In genomic region chr7:158247758-158248487, GRCh38 we compare ENCODE assay signal across 21 cellular contexts.
DNase-seq lines count a peak whose midpoint lies in the region; ATAC-seq and TF ChIP-seq lines count a peak whose summit lies in the region.
"Had no signal": no experiment of that assay in that cellular context is flagged by ENCODE, and none has a peak within 500 bp of the region (broad histone marks: within the 10 kb centered on the region; RNA-seq: fewer than 3 reads in every experiment).

No MANE protein-coding gene starts in this region.

- TF ChIP-seq CTCF in activated CD8-positive, alpha-beta T cell treated with anti-CD3 and anti-CD28 coated beads for 36 hours (IDR thresholded peaks at IDR 0.05): no peak
- TF ChIP-seq CTCF in H9 (conservative IDR thresholded peaks at IDR 0.05) (no peak), spleen (IDR thresholded peaks at IDR 0.05 in 8 of 11, conservative IDR thresholded peaks at IDR 0.05 in 3 of 11) (no peak)

- no peak for TF ChIP-seq POLR2A in spleen (IDR thresholded peaks at IDR 0.05)

- intact Hi-C loops in activated CD8-positive, alpha-beta T cell treated with anti-CD3 and anti-CD28 coated beads for 36 hours (cut with micrococcal nuclease): no loop called here
- intact Hi-C loops in spleen (cut with DNase I; ENCODE audit: low total_unique reads): no loop called here

- no peaks in the 10 kb centered on the region for H3K79me1 ChIP-seq in H9 (ENCODE audit: insufficient read depth, low read depth, low read length, poor library complexity, severe bottlenecking)

- POLR2A ChIA-PET in activated CD8-positive, alpha-beta T cell treated with anti-CD3 and anti-CD28 coated beads, Interleukin-2, amount 10 ng/mL, durations not matched to agents 7 days and 5 days (lab: Charles Lee): no interaction called here
- POLR2A ChIA-PET in activated CD8-positive, alpha-beta T cell treated with anti-CD3 and anti-CD28 coated beads for 36 hours (lab: Charles Lee): no interaction called here
- POLR2A ChIA-PET in HEK293T (lab: Yijun Ruan, JAX): no interaction called here

- H3K4me1 ChIP-seq in H9 (ENCODE audit: insufficient read depth, low read length): no peaks in the 10 kb centered on the region
- H3K4me1 ChIP-seq in iPS-20b (ENCODE audit: insufficient read depth, low read length): no peaks in the 10 kb centered on the region
- H3K4me1 ChIP-seq in spleen: no peaks in the 10 kb centered on the region
- H3K4me1 ChIP-seq: BLaER1, SJCRH30 had no signal

- peak; percentile 1 for DNase-seq in activated CD8-positive, alpha-beta T cell treated with anti-CD3 and anti-CD28 coated beads, Interleukin-2, amount 10 ng/mL, durations not matched to agents 7 days and 5 days
- DNase-seq in activated CD8-positive, alpha-beta T cell treated with anti-CD3 and anti-CD28 coated beads for 36 hours: no peak
- DNase-seq in H9 (peak; percentile 3), spleen (peak; percentile 16), pons (ENCODE audit: low spot score) (no peak), HEK293T (ENCODE audit: extremely low spot score) (no peak), HuH-7 (ENCODE audit: low spot score) (no peak)
- DNase-seq: 8988T; ACHN; CD4-positive, CD25-positive, alpha-beta regulatory T cell; HFFc6; NCI-H1048; NCI-H1417; NCI-H1694; NCI-H2029 treated with DMSO at 0.1 percent for 48 hours; NCI-H526 treated with DMSO at 0.1 percent for 48 hours; PC-9; SJCRH30 had no signal

- H2AK5ac ChIP-seq in H9 (ENCODE audit: insufficient read length, low read length): no peak overlapping the region

- H2BK12ac ChIP-seq in H9 (ENCODE audit: insufficient read length, low read depth, low read length): no peak overlapping the region

- H2BK120ac ChIP-seq in H9 (ENCODE audit: low read depth, low read length, poor library complexity, severe bottlenecking): no peak overlapping the region

- H2AFZ ChIP-seq in H9 (ENCODE audit: low read length): no peak overlapping the region
- H2AFZ ChIP-seq: PC-9 had no signal

- H3K9ac ChIP-seq in H9 (ENCODE audit: extremely low read depth, insufficient read length, low read length) (no peak overlapping the region), iPS-20b (ENCODE audit: low read depth, low read length) (no peak overlapping the region)
- H3K9ac ChIP-seq: BLaER1 had no signal

- H3T11ph ChIP-seq in H9 (ENCODE audit: low read length): no peak overlapping the region

- no peak overlapping the region for H3K23ac ChIP-seq in H9 (ENCODE audit: insufficient read length, low read depth, low read length)

- H3K27ac ChIP-seq in H9 (ENCODE audit: insufficient read length, low read depth, low read length): no peak overlapping the region
- H3K27ac ChIP-seq in iPS-20b (ENCODE audit: low read length): no peak overlapping the region
- H3K27ac ChIP-seq in spleen: no peak overlapping the region
- H3K27ac ChIP-seq: BLaER1, PC-9, SJCRH30 had no signal

- H3K9me3 Mint-ChIP-seq in activated CD8-positive, alpha-beta T cell treated with anti-CD3 and anti-CD28 coated beads, Interleukin-2, amount 10 ng/mL, durations not matched to agents 7 days and 5 days (ENCODE audit: insufficient read depth): no peaks in the 10 kb centered on the region
- H3K9me3 Mint-ChIP-seq in activated CD8-positive, alpha-beta T cell treated with anti-CD3 and anti-CD28 coated beads for 36 hours: no peaks in the 10 kb centered on the region
- H3K9me3 Mint-ChIP-seq in H9: no peaks in the 10 kb centered on the region; a peak in 1 of 5 replicates

- no peaks in the 10 kb centered on the region for H3K36me3 ChIP-seq in iPS-20b (ENCODE audit: insufficient read depth, low read depth, low read length)
- H3K36me3 ChIP-seq in spleen: no peaks in the 10 kb centered on the region
- H3K36me3 ChIP-seq: BLaER1, SJCRH30 had no signal

- no peak overlapping the region for H3K14ac ChIP-seq in H9 (ENCODE audit: insufficient read depth, low read length)

- ATAC-seq in activated CD8-positive, alpha-beta T cell treated with anti-CD3 and anti-CD28 coated beads, Interleukin-2, amount 10 ng/mL, durations not matched to agents 7 days and 5 days: no peak
- no peak for ATAC-seq in activated CD8-positive, alpha-beta T cell treated with anti-CD3 and anti-CD28 coated beads for 36 hours
- ATAC-seq: Right ventricle myocardium inferior had no signal

- no peak overlapping the region for H4K5ac ChIP-seq in H9 (ENCODE audit: insufficient read length, low read depth, low read length)

- H3K4me1 Mint-ChIP-seq in activated CD8-positive, alpha-beta T cell treated with anti-CD3 and anti-CD28 coated beads, Interleukin-2, amount 10 ng/mL, durations not matched to agents 7 days and 5 days (ENCODE audit: low read depth): no peaks in the 10 kb centered on the region
- H3K4me1 Mint-ChIP-seq in activated CD8-positive, alpha-beta T cell treated with anti-CD3 and anti-CD28 coated beads for 36 hours (ENCODE audit: low read depth): no peaks in the 10 kb centered on the region
- H3K4me1 Mint-ChIP-seq in H9: peaks cover 3 to 4% of the 10 kb centered on the region in 2 experiments; a peak in 2 of 4 replicates
- H3K4me1 Mint-ChIP-seq: CD4-positive, CD25-positive, alpha-beta regulatory T cell had no signal

- no peak overlapping the region for H3K18ac ChIP-seq in H9 (ENCODE audit: insufficient read length, low read depth, low read length)

- H2BK20ac ChIP-seq in H9 (ENCODE audit: low read depth, low read length, poor library complexity, severe bottlenecking): no peak overlapping the region

- CTCF ChIA-PET in activated CD8-positive, alpha-beta T cell treated with anti-CD3 and anti-CD28 coated beads, Interleukin-2, amount 10 ng/mL, durations not matched to agents 7 days and 5 days (lab: Charles Lee): no interaction called here
- CTCF ChIA-PET in activated CD8-positive, alpha-beta T cell treated with anti-CD3 and anti-CD28 coated beads for 36 hours (lab: Charles Lee): no interaction called here
- CTCF ChIA-PET in HEK293T (lab: Yijun Ruan, JAX): no interaction called here

- H4K20me1 ChIP-seq in H9 (ENCODE audit: control insufficient read depth, insufficient read depth, insufficient read length): no peaks in the 10 kb centered on the region
- H4K20me1 ChIP-seq: BLaER1 had no signal

- no peaks in the 10 kb centered on the region for H3K9me3 ChIP-seq in H9 (ENCODE audit: control insufficient read depth, low read depth, low read length)
- peaks cover 100% of the 10 kb centered on the region for H3K9me3 ChIP-seq in iPS-20b (ENCODE audit: insufficient read depth, low read depth, low read length)
- peaks cover 0 to 50% (median 6%) of the 10 kb centered on the region in 8 donors for H3K9me3 ChIP-seq in spleen
- H3K9me3 ChIP-seq: BLaER1, SJCRH30 had no signal

- H4K91ac ChIP-seq in H9 (ENCODE audit: insufficient read length, low read depth, low read length): no peak overlapping the region

- no peaks in the 10 kb centered on the region for H3K36me3 Mint-ChIP-seq in activated CD8-positive, alpha-beta T cell treated with anti-CD3 and anti-CD28 coated beads, Interleukin-2, amount 10 ng/mL, durations not matched to agents 7 days and 5 days (ENCODE audit: low read depth)
- no peaks in the 10 kb centered on the region for H3K36me3 Mint-ChIP-seq in activated CD8-positive, alpha-beta T cell treated with anti-CD3 and anti-CD28 coated beads for 36 hours (ENCODE audit: low read depth)
- H3K36me3 Mint-ChIP-seq in H9 (ENCODE audit: insufficient read depth in 1 of 3, low read depth in 3 of 3): peaks cover 0 to 2% (median 0%) of the 10 kb centered on the region in 3 experiments; a peak in 2 of 7 replicates
- H3K36me3 Mint-ChIP-seq: CD4-positive, CD25-positive, alpha-beta regulatory T cell had no signal

- H4K8ac ChIP-seq in H9 (replicated peaks; ENCODE audit: insufficient read length, low read depth, low read length): no peak overlapping the region

- H3K79me2 ChIP-seq in H9 (ENCODE audit: insufficient read depth, low read length): no peaks in the 10 kb centered on the region

- no peak overlapping the region for H3K4ac ChIP-seq in H9 (ENCODE audit: low read depth, low read length)

- H3K4me3 ChIP-seq in iPS-20b (ENCODE audit: low read length) (peak overlapping the region; percentile 57), spleen (no peak overlapping the region)
- H3K4me3 ChIP-seq: BLaER1, PC-9, SJCRH30 had no signal

- no peaks in the 10 kb centered on the region for H3K27me3 ChIP-seq in H9 (ENCODE audit: insufficient read depth, low read length)
- no peaks in the 10 kb centered on the region for H3K27me3 ChIP-seq in iPS-20b (ENCODE audit: insufficient read depth, low read length)
- H3K27me3 ChIP-seq in spleen (replicated peaks in 1 of 7): peaks cover 0 to 14% (median 0%) of the 10 kb centered on the region in 7 donors
- H3K27me3 ChIP-seq: BLaER1, SJCRH30 had no signal

- WGBS in H9 (ENCODE audit: extremely low coverage, insufficient read length, low lambda C conversion rate): no CpG with 5 or more reads among the region's 14 CpGs
- WGBS in spleen, 5 donors: 77 to 88% (median 84%) methylated on average over 14 of the region's 14 CpGs

- H3K4me3 Mint-ChIP-seq in activated CD8-positive, alpha-beta T cell treated with anti-CD3 and anti-CD28 coated beads, Interleukin-2, amount 10 ng/mL, durations not matched to agents 7 days and 5 days: no peak overlapping the region
- H3K4me3 Mint-ChIP-seq in activated CD8-positive, alpha-beta T cell treated with anti-CD3 and anti-CD28 coated beads for 36 hours: no peak overlapping the region
- H3K4me3 Mint-ChIP-seq in H9: no peak overlapping the region
- H3K4me3 Mint-ChIP-seq: CD4-positive, CD25-positive, alpha-beta regulatory T cell; HFFc6 had no signal

- H3K23me2 ChIP-seq in H9 (ENCODE audit: insufficient read length, low read depth, low read length, poor library complexity, severe bottlenecking): no peaks in the 10 kb centered on the region

- no peak overlapping the region for H2BK15ac ChIP-seq in H9 (ENCODE audit: low read depth, low read length)

- no peaks in the 10 kb centered on the region for H3K27me3 Mint-ChIP-seq in activated CD8-positive, alpha-beta T cell treated with anti-CD3 and anti-CD28 coated beads, Interleukin-2, amount 10 ng/mL, durations not matched to agents 7 days and 5 days (ENCODE audit: low read depth)
- no peaks in the 10 kb centered on the region for H3K27me3 Mint-ChIP-seq in activated CD8-positive, alpha-beta T cell treated with anti-CD3 and anti-CD28 coated beads for 36 hours
- no peaks in the 10 kb centered on the region for H3K27me3 Mint-ChIP-seq in H9 (ENCODE audit: low read depth)
- H3K27me3 Mint-ChIP-seq: CD4-positive, CD25-positive, alpha-beta regulatory T cell had no signal

- no peak overlapping the region for H3K56ac ChIP-seq in H9 (ENCODE audit: insufficient read length, low read depth, low read length)

- no peak overlapping the region for H2BK5ac ChIP-seq in H9 (ENCODE audit: insufficient read length, low read length)

- H3K4me2 ChIP-seq in H9 (ENCODE audit: insufficient read depth, insufficient read length, low read length): no peak overlapping the region
- H3K4me2 ChIP-seq: BLaER1, PC-9 had no signal

- H3K27ac Mint-ChIP-seq in activated CD8-positive, alpha-beta T cell treated with anti-CD3 and anti-CD28 coated beads, Interleukin-2, amount 10 ng/mL, durations not matched to agents 7 days and 5 days: no peak overlapping the region
- no peak overlapping the region for H3K27ac Mint-ChIP-seq in activated CD8-positive, alpha-beta T cell treated with anti-CD3 and anti-CD28 coated beads for 36 hours
- no peak overlapping the region for H3K27ac Mint-ChIP-seq in H9
- H3K27ac Mint-ChIP-seq: CD4-positive, CD25-positive, alpha-beta regulatory T cell; HFFc6 had no signal

TF ChIP-seq in HEK293T, 16 proteins besides CTCF, POLR2A, EP300 and RAD21 (continues in another document):
- TF ChIP-seq BHLHE40 (IDR thresholded peaks at IDR 0.05; ENCODE audit: borderline replicate concordance) (no peak), TARDBP (IDR thresholded peaks at IDR 0.05) (no peak)

Comparison
In these comparisons a context has a peak if more than half of its experiments do, and no peak if none do; other contexts are left out.
1. DNase-seq: peak in activated CD8-positive, alpha-beta T cell treated with anti-CD3 and anti-CD28 coated beads, Interleukin-2, amount 10 ng/mL, durations not matched to agents 7 days and 5 days (single experiment), H9 (single experiment) and spleen (single experiment); none in activated CD8-positive, alpha-beta T cell treated with anti-CD3 and anti-CD28 coated beads for 36 hours (single experiment), pons (single experiment), HEK293T (single experiment) and HuH-7 (single experiment).